Comparison of ENCODE assay signal across 15 cellular contexts in genomic region chr2:101986804-101987740, GRCh38.
DNase-seq lines count a peak whose midpoint lies in the region; ATAC-seq and TF ChIP-seq lines count a peak whose summit lies in the region.
"Had no signal": no experiment of that assay in that cellular context is flagged by ENCODE, and none has a peak within 500 bp of the region (broad histone marks: within the 10 kb centered on the region; RNA-seq: fewer than 3 reads in every experiment).

No MANE protein-coding gene starts in this region.

- POLR2A ChIA-PET in HEK293 (lab: Yijun Ruan, JAX), result no interaction called here

- no peaks in the 10 kb centered on the region for H4K20me1 ChIP-seq in BLaER1

- no peaks in the 10 kb centered on the region for H3K27me3 Mint-ChIP-seq in central memory CD8-positive, alpha-beta T cell

- ATAC-seq in central memory CD8-positive, alpha-beta T cell (replicated peaks; ENCODE audit: extremely low read depth, poor library complexity, severe bottlenecking), result peak; percentile 87
- ATAC-seq in HG03045 (IDR thresholded peaks at IDR 0.05; ENCODE audit: unreplicated experiment) (no peak), GM19467 (IDR thresholded peaks at IDR 0.05; ENCODE audit: unreplicated experiment) (no peak)

- no peak overlapping the region for H3K27ac Mint-ChIP-seq in central memory CD8-positive, alpha-beta T cell (ENCODE audit: low read depth)

- H3K4me3 Mint-ChIP-seq in central memory CD8-positive, alpha-beta T cell, result peak overlapping the region; percentile 48

- peak overlapping the region; percentile 24; the same call in 1 of the 2 replicates for H3K4me2 ChIP-seq in BLaER1

- H3K36me3 ChIP-seq in BLaER1 (no peaks in the 10 kb centered on the region), HEK293 (ENCODE audit: control insufficient read depth in 2 of 2, insufficient read depth in 1 of 2, low read length in 2 of 2) (no peaks in the 10 kb centered on the region), mucosa of rectum (ENCODE audit: control insufficient read depth in 2 of 2, insufficient read depth in 2 of 2, low read length in 2 of 2) (no peaks in the 10 kb centered on the region)

- H3K9me3 Mint-ChIP-seq in central memory CD8-positive, alpha-beta T cell, result no peaks in the 10 kb centered on the region

- TF ChIP-seq CTCF in HEK293 (tag by site-specific recombination; IDR thresholded peaks at IDR 0.05), result no peak

- no peak for DNase-seq in central memory CD8-positive, alpha-beta T cell (ENCODE audit: low spot score in 2 of 2)
- DNase-seq in NCI-H2107 (lab: John Stamatoyannopoulos, UW), result no peak
- DNase-seq in substantia nigra (lab: John Stamatoyannopoulos, UW), result no peak
- DNase-seq: cortex of kidney; DMS 273 treated with DMSO at 0.1 percent for 48 hours; erythroblast; NK-92 treated with Interleukin-12 subunit alpha and Interleukin-12 subunit beta, amount 100 ng/mL, for 24 hours; posterior cingulate gyrus; SHP77; T-helper 9 cell had no signal

- H3K4me1 Mint-ChIP-seq in central memory CD8-positive, alpha-beta T cell, result peaks cover 36% of the 10 kb centered on the region

- H3K9me3 ChIP-seq in BLaER1 (no peaks in the 10 kb centered on the region), HEK293 (ENCODE audit: control insufficient read depth, insufficient read depth, low read depth, low read length) (no peaks in the 10 kb centered on the region), mucosa of rectum (ENCODE audit: control insufficient read depth in 2 of 2, low read length in 2 of 2) (no peaks in the 10 kb centered on the region)

- no peak overlapping the region for H3K9ac ChIP-seq in BLaER1
- H3K9ac ChIP-seq in mucosa of rectum (ENCODE audit: low read depth in 1 of 2, low read length in 2 of 2), result peak overlapping the region in 1 of 2 donors; percentile 54

- H3K4me1 ChIP-seq in BLaER1 (peaks cover 76% of the 10 kb centered on the region), HEK293 (ENCODE audit: control insufficient read depth, insufficient read depth, low read length) (no peaks in the 10 kb centered on the region), mucosa of rectum (ENCODE audit: control insufficient read depth in 2 of 2, insufficient read depth in 2 of 2, low read length in 2 of 2) (peaks cover 32 to 40% of the 10 kb centered on the region in 2 donors)

- peaks cover 7% of the 10 kb centered on the region for H3K36me3 Mint-ChIP-seq in central memory CD8-positive, alpha-beta T cell (ENCODE audit: insufficient read depth)

- no peak overlapping the region for H3K27ac ChIP-seq in BLaER1
- no peak overlapping the region for H3K27ac ChIP-seq in HEK293 (ENCODE audit: extremely low read depth, low read depth, low read length)
- H3K27ac ChIP-seq in mucosa of rectum (ENCODE audit: low read depth in 2 of 2, low read length in 2 of 2), result peak overlapping the region; percentile 80 to 81
- no peak overlapping the region for H3K27ac ChIP-seq in substantia nigra (ENCODE audit: low read depth, low read length, poor library complexity, severe bottlenecking)

- H3K27me3 ChIP-seq in BLaER1 (no peaks in the 10 kb centered on the region), mucosa of rectum (ENCODE audit: control insufficient read depth in 2 of 2, insufficient read depth in 2 of 2, low read length in 2 of 2) (no peaks in the 10 kb centered on the region)

- H3K4me3 ChIP-seq in BLaER1, result no peak overlapping the region
- H3K4me3 ChIP-seq in HEK293 (ENCODE audit: low read depth, low read length), result no peak overlapping the region
- H3K4me3 ChIP-seq in mucosa of rectum (ENCODE audit: low read length in 2 of 2), result peak overlapping the region in 1 of 2 donors; percentile 62

- CTCF ChIA-PET in HEK293 (lab: Yijun Ruan, JAX), result interaction anchor here (0.6 to 1.2 kb wide), 2 partner anchors 13 to 51 kb away, joined by 3 to 5 read pairs; no protein-coding TSS in a partner anchor

TF ChIP-seq in HEK293, 187 proteins besides CTCF, POLR2A, EP300 and RAD21:
- peak; percentile 41; the same call in 1 of the 2 replicates for TF ChIP-seq EGR2 (tag by site-specific recombination; IDR thresholded peaks at IDR 0.05; ENCODE audit: low read depth)
- TF ChIP-seq ZNF530 (tag by site-specific recombination; IDR thresholded peaks at IDR 0.05; ENCODE audit: low read depth), result no peak
TF ChIP-seq in HEK293: peak in this region for 1.

Comparison
In these comparisons a context has a peak if more than half of its experiments do, and no peak if none do; other contexts are left out.
1. H3K27ac ChIP-seq: peak in mucosa of rectum (2 of 2); none in BLaER1 (single experiment), HEK293 (single experiment) and substantia nigra (single experiment).